Comparison of ENCODE assay signal across 17 cellular contexts in the genomic region with DNA sequence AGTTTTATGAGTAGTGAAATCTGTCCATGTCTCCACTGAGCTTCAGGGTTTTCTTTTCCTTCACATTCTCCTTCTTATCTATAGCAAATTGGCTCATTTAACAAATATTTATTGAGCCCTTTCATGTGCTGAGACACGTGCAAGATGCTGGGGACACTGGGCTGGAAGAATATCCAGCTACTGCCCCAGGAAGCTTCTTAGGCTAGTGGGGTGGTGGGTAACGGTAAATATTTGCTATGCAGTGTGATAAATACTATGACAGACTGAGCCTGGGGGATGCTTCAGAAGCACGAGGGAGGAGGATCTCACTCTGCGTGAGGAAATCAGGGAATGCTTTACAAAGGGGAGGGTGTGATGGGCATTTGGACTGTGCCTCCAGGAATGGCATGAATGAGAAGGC.
"Had no signal": no experiment of that assay in that cellular context is flagged by ENCODE, and none has a peak within 500 bp of the region (broad histone marks: within the 10 kb centered on the region; RNA-seq: fewer than 3 reads in every experiment).

No MANE protein-coding gene starts in this region.

- H3K4me1 ChIP-seq: SJSA1 had no signal

- H3K27me3 ChIP-seq: SJSA1 had no signal

- H3K36me3 ChIP-seq: SJSA1 had no signal

- H3K27ac ChIP-seq: SJSA1, SK-N-MC had no signal

- H3K4me3 ChIP-seq: SJSA1, SK-N-MC had no signal

- H3K9me3 ChIP-seq: SJSA1 had no signal

- DNase-seq: KBM-7, NCI-H1092, NCI-H1436, NCI-H1694, NCI-H187 treated with DMSO at 0.1 percent for 48 hours, NCI-H2029 treated with DMSO at 0.1 percent for 48 hours, NCI-H2171 treated with DMSO at 0.1 percent for 48 hours, NCI-H345, NCI-H446 treated with DMSO at 0.1 percent for 48 hours, NCI-H510A treated with DMSO at 0.1 percent for 48 hours, NCI-H526, NCI-H748 treated with DMSO at 0.1 percent for 48 hours, Right ventricle myocardium superior, RPMI8226, SIG-M5 had no signal
